ENCODE assay signal across 18 cellular contexts in genomic region chr3:143287403-143287802, GRCh38.
A peak's percentile ranks its signal among the peaks of the same experiment; 100 is the strongest.
DNase-seq lines count a peak whose midpoint lies in the region; ATAC-seq, FAIRE-seq and TF ChIP-seq lines count a peak whose summit lies in the region.
"Had no signal": no experiment of that assay in that cellular context is flagged by ENCODE, and none has a peak within 500 bp of the region (broad histone marks: within the 10 kb centered on the region; RNA-seq: fewer than 3 reads in every experiment).

No MANE protein-coding gene starts in this region.

- no peaks in the 10 kb centered on the region for H3K36me3 Mint-ChIP-seq in activated naive CD8-positive, alpha-beta T cell treated with anti-CD3 and anti-CD28 coated beads, Interleukin-2, amount 50 U/mL, for 24 hours (ENCODE audit: low read depth)

- H3K27ac Mint-ChIP-seq in activated naive CD8-positive, alpha-beta T cell treated with anti-CD3 and anti-CD28 coated beads, Interleukin-2, amount 50 U/mL, for 24 hours, result no peak overlapping the region

- H3K27ac ChIP-seq in K562 (ENCODE audit: extremely low read depth, low read depth, low read length), result no peak overlapping the region
- H3K27ac ChIP-seq: BLaER1 treated with 17β-estradiol and CSF1 and Interleukin-3, amounts not matched to agents 10 nM and 100 nM; Peyer's patch had no signal

- H3K4me1 Mint-ChIP-seq in activated naive CD8-positive, alpha-beta T cell treated with anti-CD3 and anti-CD28 coated beads, Interleukin-2, amount 50 U/mL, for 24 hours, result peaks cover 33% of the 10 kb centered on the region

- no TSS peak for BruUV-seq in K562 (replicated peaks; lab: Mats Ljungman, UMichigan)

- peak; percentile 63 for DNase-seq in NCI-H69 (lab: John Stamatoyannopoulos, UW)
- DNase-seq in K562 (ENCODE audit: extremely low read depth in 1 of 4, low spot score in 3 of 4), result no peak
- DNase-seq in globus pallidus (ENCODE audit: low spot score), result peak; percentile 61
- peak; percentile 99 for DNase-seq in renal cortical epithelial cell (ENCODE audit: low read depth)
- DNase-seq in activated CD4-positive, alpha-beta T cell treated with anti-CD3 and anti-CD28 coated beads, Interleukin-2, amount 50 U/mL, for 48 hours, result no peak
- no peak for DNase-seq in activated gamma-delta T cell treated with Interleukin-2 at 50 U/mL for 16 hours
- no peak for DNase-seq in activated naive CD8-positive, alpha-beta T cell treated with anti-CD3 and anti-CD28 coated beads, Interleukin-2, amount 50 U/mL, for 24 hours
- DNase-seq: KG1, NCI-H1092, NCI-H1694, NCI-H446, NCI-H774, Peyer's patch, SHP77 had no signal

- no peak for TF ChIP-seq EP300 in K562 (IDR thresholded peaks at IDR 0.05; ENCODE audit: low read length)

- no peaks in the 10 kb centered on the region for H3K27me3 Mint-ChIP-seq in activated naive CD8-positive, alpha-beta T cell treated with anti-CD3 and anti-CD28 coated beads, Interleukin-2, amount 50 U/mL, for 24 hours

- POLR2A ChIA-PET in K562 (lab: Yijun Ruan, JAX), result interaction anchor here (1.1 kb wide), 1 partner anchor 19 kb away, joined by 4 read pairs; no protein-coding TSS in a partner anchor

- peak overlapping the region; percentile 57 for H2AFZ ChIP-seq in K562 (ENCODE audit: low read depth, low read length)

- intact Hi-C loops in K562 (cut with micrococcal nuclease), result no loop called here

- H3K27me3 ChIP-seq in K562 (ENCODE audit: control insufficient read depth in 2 of 2, insufficient read depth in 2 of 2, low read length in 2 of 2), result no peaks in the 10 kb centered on the region
- H3K27me3 ChIP-seq: BLaER1 treated with 17β-estradiol and CSF1 and Interleukin-3, amounts not matched to agents 10 nM and 100 nM; Peyer's patch had no signal

- no peak overlapping the region for H3K9ac ChIP-seq in K562 (ENCODE audit: insufficient read depth in 1 of 2, low read depth in 2 of 2, low read length in 2 of 2)
- H3K9ac ChIP-seq: BLaER1 treated with 17β-estradiol and CSF1 and Interleukin-3, amounts not matched to agents 10 nM and 100 nM had no signal

- H4K20me1 ChIP-seq in K562 (replicated peaks; ENCODE audit: control insufficient read depth, insufficient read depth, low read length), result no peaks in the 10 kb centered on the region
- H4K20me1 ChIP-seq: BLaER1 treated with 17β-estradiol and CSF1 and Interleukin-3, amounts not matched to agents 10 nM and 100 nM had no signal

- CTCF ChIA-PET in K562 (lab: Yijun Ruan, JAX; ENCODE audit: low intra/inter-chr PET ratio), result no interaction called here

- WGBS in K562 (ENCODE audit: insufficient coverage, low coverage, missing lambda C conversion rate), result 59% methylated on average over 2 of the region's 2 CpGs

- no peaks in the 10 kb centered on the region for H3K9me3 Mint-ChIP-seq in activated naive CD8-positive, alpha-beta T cell treated with anti-CD3 and anti-CD28 coated beads, Interleukin-2, amount 50 U/mL, for 24 hours

- no peak for FAIRE-seq in K562 (lab: Jason Lieb, UNC)

- no peaks in the 10 kb centered on the region for H3K9me3 ChIP-seq in K562 (replicated peaks; ENCODE audit: control insufficient read depth, insufficient read depth, low read depth, low read length)
- H3K9me3 ChIP-seq: BLaER1 treated with 17β-estradiol and CSF1 and Interleukin-3, amounts not matched to agents 10 nM and 100 nM; HAP-1; Peyer's patch had no signal

- H3K4me1 ChIP-seq in K562 (replicated peaks in 1 of 2; ENCODE audit: control insufficient read depth in 2 of 2, insufficient read depth in 2 of 2, low read length in 2 of 2), result peaks cover 0 to 24% of the 10 kb centered on the region in 2 experiments; a peak in 3 of 5 replicates
- H3K4me1 ChIP-seq: HAP-1, Peyer's patch had no signal

- TF ChIP-seq CTCF in K562 (IDR thresholded peaks at IDR 0.05 in 2 of 3, conservative IDR thresholded peaks at IDR 0.05 in 1 of 3; ENCODE audit: insufficient read depth in 2 of 3, low read depth in 1 of 3, low read length in 3 of 3), result no peak

- TF ChIP-seq RAD21 in K562 (CRISPR knock-in tag; conservative IDR thresholded peaks at IDR 0.05 in 1 of 2, IDR thresholded peaks at IDR 0.05 in 1 of 2), result no peak

- no peak for TF ChIP-seq POLR2A in K562 (conservative IDR thresholded peaks at IDR 0.05)

- H3K4me3 ChIP-seq in K562, result no peak overlapping the region
- H3K4me3 ChIP-seq: BLaER1 treated with 17β-estradiol and CSF1 and Interleukin-3, amounts not matched to agents 10 nM and 100 nM; HAP-1; Peyer's patch had no signal

- no peaks in the 10 kb centered on the region for H3K79me2 ChIP-seq in K562 (ENCODE audit: control insufficient read depth, insufficient read depth, low read length)

- H3K9me1 ChIP-seq in K562 (ENCODE audit: control insufficient read depth, insufficient read depth, low read length), result no peaks in the 10 kb centered on the region

- H3K4me3 Mint-ChIP-seq in activated naive CD8-positive, alpha-beta T cell treated with anti-CD3 and anti-CD28 coated beads, Interleukin-2, amount 50 U/mL, for 24 hours, result no peak overlapping the region

- H3K36me3 ChIP-seq in K562 (ENCODE audit: control insufficient read depth, insufficient read depth, low read length), result no peaks in the 10 kb centered on the region
- H3K36me3 ChIP-seq: HAP-1, Peyer's patch had no signal

- no peak overlapping the region for H3K4me2 ChIP-seq in K562 (ENCODE audit: insufficient read depth, low read length)
- H3K4me2 ChIP-seq: BLaER1 treated with 17β-estradiol and CSF1 and Interleukin-3, amounts not matched to agents 10 nM and 100 nM had no signal

- in situ Hi-C loops in K562 (cut with MboI), result no loop called here

- ATAC-seq in K562 (no peak), HG02938 (IDR thresholded peaks at IDR 0.05; ENCODE audit: unreplicated experiment) (no peak)
- ATAC-seq in activated naive CD8-positive, alpha-beta T cell treated with anti-CD3 and anti-CD28 coated beads, Interleukin-2, amount 50 U/mL, for 24 hours, result no peak
- ATAC-seq: SK-N-SH treated with all-trans-retinoic acid at 6 μM for 48 hours had no signal

TF ChIP-seq in K562, 482 proteins besides CTCF, POLR2A, EP300 and RAD21:
- no peak for TF ChIP-seq ZC3H8 (IDR thresholded peaks at IDR 0.05)
- TF ChIP-seq ELF1 (tag; IDR thresholded peaks at IDR 0.05), result no peak
- no peak for TF ChIP-seq SREBF2 (CRISPR knock-in tag; IDR thresholded peaks at IDR 0.05)
- TF ChIP-seq MTA3 (IDR thresholded peaks at IDR 0.05; ENCODE audit: borderline replicate concordance), result no peak
TF ChIP-seq in K562: peak in this region for 0.

Comparison
In these comparisons a context has a peak if more than half of its experiments do, and no peak if none do; other contexts are left out.
1. DNase-seq: peak in NCI-H69 (single experiment), globus pallidus (single experiment) and renal cortical epithelial cell (single experiment); none in K562 (0 of 4), activated CD4-positive, alpha-beta T cell treated with anti-CD3 and anti-CD28 coated beads, Interleukin-2, amount 50 U/mL, for 48 hours (0 of 2), activated gamma-delta T cell treated with Interleukin-2 at 50 U/mL for 16 hours (single experiment) and activated naive CD8-positive, alpha-beta T cell treated with anti-CD3 and anti-CD28 coated beads, Interleukin-2, amount 50 U/mL, for 24 hours (single experiment).